1 cellular context compared by ENCODE assay signal in the genomic region with DNA sequence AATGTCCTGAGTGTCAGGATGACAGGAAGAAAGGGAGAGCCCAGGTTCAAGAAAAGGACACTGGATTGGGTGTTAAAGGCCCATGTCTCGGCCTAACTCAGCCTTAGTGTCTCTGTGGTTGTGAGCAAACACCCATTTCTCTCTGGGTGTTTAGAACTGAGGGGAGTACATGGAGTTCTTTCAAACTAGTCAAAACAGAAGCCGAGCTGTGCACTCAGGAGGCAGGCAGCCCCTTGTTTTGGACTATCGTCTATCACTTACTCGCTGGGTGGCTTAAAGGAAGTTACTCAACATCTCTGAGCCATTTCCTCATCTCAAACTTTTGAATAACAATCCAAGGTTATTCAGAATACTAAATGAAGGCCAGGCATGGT.
TF ChIP-seq lines count a peak whose summit lies in the region.

No MANE protein-coding gene starts in this region.

TF ChIP-seq in GM12878, 131 proteins besides CTCF, POLR2A, EP300 and RAD21:
- peak; percentile 12; the same call in 1 of the 2 replicates for TF ChIP-seq EED (IDR thresholded peaks at IDR 0.05; ENCODE audit: low read depth)
- no peak for TF ChIP-seq NRF1 (conservative IDR thresholded peaks at IDR 0.05; ENCODE audit: low read depth, low read length)
- no peak for TF ChIP-seq NR2C1 (IDR thresholded peaks at IDR 0.05)
- 0 out of 2 replicates have a peak, but pooled peaks have one; percentile 19 for TF ChIP-seq CBFB (IDR thresholded peaks at IDR 0.05; ENCODE audit: low read depth)
- TF ChIP-seq CHD4 (IDR thresholded peaks at IDR 0.05), result peak; percentile 88; the same call in 1 of the 2 replicates
- TF ChIP-seq, protein P1, sequence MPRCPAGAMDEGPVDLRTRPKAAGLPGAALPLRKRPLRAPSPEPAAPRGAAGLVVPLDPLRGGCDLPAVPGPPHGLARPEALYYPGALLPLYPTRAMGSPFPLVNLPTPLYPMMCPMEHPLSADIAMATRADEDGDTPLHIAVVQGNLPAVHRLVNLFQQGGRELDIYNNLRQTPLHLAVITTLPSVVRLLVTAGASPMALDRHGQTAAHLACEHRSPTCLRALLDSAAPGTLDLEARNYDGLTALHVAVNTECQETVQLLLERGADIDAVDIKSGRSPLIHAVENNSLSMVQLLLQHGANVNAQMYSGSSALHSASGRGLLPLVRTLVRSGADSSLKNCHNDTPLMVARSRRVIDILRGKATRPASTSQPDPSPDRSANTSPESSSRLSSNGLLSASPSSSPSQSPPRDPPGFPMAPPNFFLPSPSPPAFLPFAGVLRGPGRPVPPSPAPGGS (IDR thresholded peaks at IDR 0.05; ENCODE audit: borderline replicate concordance, insufficient read depth, low read depth, low read length, poor library complexity, severe bottlenecking), result no peak
